Comparison of ENCODE assay signal across 13 cellular contexts in the genomic region with DNA sequence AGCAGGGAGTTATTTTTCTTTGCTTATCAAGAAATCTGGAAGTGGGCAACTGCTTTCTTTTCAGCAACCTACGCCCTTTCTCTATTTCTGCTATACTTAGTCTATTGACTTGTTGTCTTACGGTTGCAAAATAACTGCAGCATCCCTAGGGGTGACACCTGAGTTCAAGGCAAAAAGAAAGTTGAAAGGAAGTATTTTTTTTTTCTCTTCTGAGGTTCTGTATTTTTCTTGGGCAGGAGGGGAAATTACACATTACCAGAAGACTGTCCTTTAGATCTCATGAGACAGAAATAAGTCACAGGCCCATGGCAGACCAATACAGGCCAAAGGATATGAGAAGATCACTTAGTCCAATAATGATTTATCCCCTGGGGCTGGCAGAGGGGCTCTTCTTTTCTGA.
DNase-seq lines count a peak whose midpoint lies in the region; ATAC-seq lines count a peak whose summit lies in the region.
"Had no signal": no experiment of that assay in that cellular context is flagged by ENCODE, and none has a peak within 500 bp of the region (broad histone marks: within the 10 kb centered on the region; RNA-seq: fewer than 3 reads in every experiment).

No MANE protein-coding gene starts in this region.

- H3K9me3 Mint-ChIP-seq in activated T-cell treated with anti-CD3 and anti-CD28 coated beads, Interleukin-2, amount 50 U/mL, for 72 hours: no peaks in the 10 kb centered on the region
- no peaks in the 10 kb centered on the region for H3K9me3 Mint-ChIP-seq in IgD-negative memory B cell

- H3K4me1 Mint-ChIP-seq in activated T-cell treated with anti-CD3 and anti-CD28 coated beads, Interleukin-2, amount 50 U/mL, for 72 hours (ENCODE audit: low read depth): peaks cover 24% of the 10 kb centered on the region
- H3K4me1 Mint-ChIP-seq in IgD-negative memory B cell: peaks cover 19 to 35% (median 23%) of the 10 kb centered on the region in 3 donors

- peak overlapping the region; percentile 15 to 66 for H3K4me3 Mint-ChIP-seq in activated T-cell treated with anti-CD3 and anti-CD28 coated beads, Interleukin-2, amount 50 U/mL, for 72 hours
- H3K4me3 Mint-ChIP-seq in IgD-negative memory B cell: peak overlapping the region in 2 of 4 donors; percentile 43 to 70

- peak overlapping the region; percentile 73 for H3K27ac Mint-ChIP-seq in activated T-cell treated with anti-CD3 and anti-CD28 coated beads, Interleukin-2, amount 50 U/mL, for 72 hours
- peak overlapping the region in 2 of 3 donors; percentile 44 to 76 for H3K27ac Mint-ChIP-seq in IgD-negative memory B cell

- H3K36me3 Mint-ChIP-seq in activated T-cell treated with anti-CD3 and anti-CD28 coated beads, Interleukin-2, amount 50 U/mL, for 72 hours (ENCODE audit: insufficient read depth in 2 of 2): no peaks in the 10 kb centered on the region
- no peaks in the 10 kb centered on the region for H3K36me3 Mint-ChIP-seq in IgD-negative memory B cell

- peaks cover 26% of the 10 kb centered on the region for H3K27me3 Mint-ChIP-seq in activated T-cell treated with anti-CD3 and anti-CD28 coated beads, Interleukin-2, amount 50 U/mL, for 72 hours (ENCODE audit: low read depth)
- no peaks in the 10 kb centered on the region for H3K27me3 Mint-ChIP-seq in IgD-negative memory B cell

- ATAC-seq in activated T-cell treated with anti-CD3 and anti-CD28 coated beads, Interleukin-2, amount 50 U/mL, for 72 hours (replicated peaks in 1 of 2): peak; percentile 75
- ATAC-seq in HG02759 (IDR thresholded peaks at IDR 0.05; ENCODE audit: unreplicated experiment) (peak; percentile 60), GM21390 (IDR thresholded peaks at IDR 0.05; ENCODE audit: unreplicated experiment) (no peak)
- ATAC-seq in stimulated activated naive CD8-positive, alpha-beta T cell treated with anti-CD3 and anti-CD28 coated beads, Interleukin-15, Interleukin-2, amounts not matched to agents 100 U/mL and 50 U/mL, for 24 hours: peak; percentile 49
- ATAC-seq: sciatic nerve had no signal

- DNase-seq in activated T-cell treated with anti-CD3 and anti-CD28 coated beads, Interleukin-2, amount 50 U/mL, for 72 hours: no peak
- DNase-seq in activated T-cell treated with anti-CD3 and anti-CD28 coated beads for 4 hours: no peak
- DNase-seq in stimulated activated naive CD8-positive, alpha-beta T cell treated with anti-CD3 and anti-CD28 coated beads, Interleukin-15, Interleukin-2, amounts not matched to agents 100 U/mL and 50 U/mL, for 24 hours: no peak
- no peak for DNase-seq in activated gamma-delta T cell (lab: John Stamatoyannopoulos, UW)
- no peak for DNase-seq in NCI-H226
- DNase-seq: activated CD4-positive, alpha-beta T cell treated with anti-CD3 and anti-CD28 coated beads for 48 hours; erythroblast; NCI-H1048; NCI-H82 had no signal
